ENCODE assay signal across 8 cellular contexts in genomic region chr6:83192871-83193746, GRCh38. TPM values are rescaled to one million over a fixed set of nuclear protein-coding genes. Genes with fewer than 3 reads are reported as not detected.
DNase-seq lines count a peak whose midpoint lies in the region; ATAC-seq and TF ChIP-seq lines count a peak whose summit lies in the region.

A gene with protein sequence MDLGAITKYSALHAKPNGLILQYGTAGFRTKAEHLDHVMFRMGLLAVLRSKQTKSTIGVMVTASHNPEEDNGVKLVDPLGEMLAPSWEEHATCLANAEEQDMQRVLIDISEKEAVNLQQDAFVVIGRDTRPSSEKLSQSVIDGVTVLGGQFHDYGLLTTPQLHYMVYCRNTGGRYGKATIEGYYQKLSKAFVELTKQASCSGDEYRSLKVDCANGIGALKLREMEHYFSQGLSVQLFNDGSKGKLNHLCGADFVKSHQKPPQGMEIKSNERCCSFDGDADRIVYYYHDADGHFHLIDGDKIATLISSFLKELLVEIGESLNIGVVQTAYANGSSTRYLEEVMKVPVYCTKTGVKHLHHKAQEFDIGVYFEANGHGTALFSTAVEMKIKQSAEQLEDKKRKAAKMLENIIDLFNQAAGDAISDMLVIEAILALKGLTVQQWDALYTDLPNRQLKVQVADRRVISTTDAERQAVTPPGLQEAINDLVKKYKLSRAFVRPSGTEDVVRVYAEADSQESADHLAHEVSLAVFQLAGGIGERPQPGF (minus strand): TSS chr6:83193265. CDS start chr6:83191012, 2,253 bp downstream.
Gene RWDD2A, plus strand, starts transcription at chr6:83193357. Its CDS starts 1,095 bp downstream, at chr6:83194452.

- H4K20me1 ChIP-seq in DOHH2 (ENCODE audit: control insufficient read depth, insufficient read depth, low read depth, low read length) (no peaks in the 10 kb centered on the region), fibroblast of lung (ENCODE audit: control insufficient read depth, extremely low read depth, insufficient read depth, low read length) (no peaks in the 10 kb centered on the region)

- H3K4me3 ChIP-seq in DOHH2 (ENCODE audit: low read length) (peak within 1 kb of the TSS; percentile 85), fibroblast of lung (replicated peaks in 1 of 4; ENCODE audit: control extremely low read depth in 1 of 4, insufficient read depth in 1 of 4, low read depth in 3 of 4, low read length in 4 of 4) (peak within 1 kb of the TSS; percentile 80 to 97 (median 92))

- H3K9me2 ChIP-seq in DOHH2 (replicated peaks; ENCODE audit: control insufficient read depth, low read length), result no peaks in the 10 kb centered on the region

- peaks cover 5% of the 10 kb centered on the region for H3K4me1 Mint-ChIP-seq in activated T-helper 17 cell treated with anti-CD3 and anti-CD28 coated beads, Interleukin-2, amount 50 U/mL, for 72 hours
- H3K4me1 Mint-ChIP-seq in naive thymus-derived CD8-positive, alpha-beta T cell, result peaks cover 12 to 51% (median 50%) of the 10 kb centered on the region in 4 donors
- H3K4me1 Mint-ChIP-seq in stimulated activated naive B cell treated with anti-CD40 and anti-IgM and Interleukin-4, amounts not matched to agents 10 μg/mL and 1 μg/mL and 100 μg/mL, for 72 hours, result peaks cover 13 to 26% of the 10 kb centered on the region in 2 donors

- H3K27me3 ChIP-seq in DOHH2 (ENCODE audit: control insufficient read depth, low read length) (no peaks in the 10 kb centered on the region), fibroblast of lung (ENCODE audit: control insufficient read depth, insufficient read depth, low read length) (no peaks in the 10 kb centered on the region)

- TF ChIP-seq CTCF in DOHH2 (IDR thresholded peaks at IDR 0.05; ENCODE audit: low read depth, low read length, poor library complexity, severe bottlenecking), result no peak
- TF ChIP-seq CTCF in fibroblast of lung (conservative IDR thresholded peaks at IDR 0.05 in 1 of 2, IDR thresholded peaks at IDR 0.05 in 1 of 2; ENCODE audit: low read depth in 1 of 2, low read length in 2 of 2), result no peak

- peak within 1 kb of the TSS; percentile 86 for H2AFZ ChIP-seq in fibroblast of lung (ENCODE audit: low read length)

- DNase-seq in KG1 (lab: John Stamatoyannopoulos, UW), result peak; percentile 63
- peak; percentile 85 for DNase-seq in RPMI7951 (ENCODE audit: low read depth)
- peak; percentile 80 to 87 for DNase-seq in fibroblast of lung (ENCODE audit: low read depth in 2 of 2)
- DNase-seq in naive thymus-derived CD8-positive, alpha-beta T cell, result peak; percentile 86 to 93 (median 89)
- DNase-seq in stimulated activated naive B cell treated with anti-CD40 and anti-IgM and Interleukin-4, amounts not matched to agents 10 μg/mL and 1 μg/mL and 100 μg/mL, for 72 hours, result peak; percentile 84

- H3K4me3 Mint-ChIP-seq in activated T-helper 17 cell treated with anti-CD3 and anti-CD28 coated beads, Interleukin-2, amount 50 U/mL, for 72 hours, result peak within 1 kb of the TSS; percentile 98
- peak within 1 kb of the TSS; percentile 90 to 99 (median 98) for H3K4me3 Mint-ChIP-seq in naive thymus-derived CD8-positive, alpha-beta T cell
- peak within 1 kb of the TSS; percentile 92 to 96 for H3K4me3 Mint-ChIP-seq in stimulated activated naive B cell treated with anti-CD40 and anti-IgM and Interleukin-4, amounts not matched to agents 10 μg/mL and 1 μg/mL and 100 μg/mL, for 72 hours

- H3K36me3 ChIP-seq in DOHH2 (ENCODE audit: control insufficient read depth, low read length), result peaks cover 18% of the 10 kb centered on the region
- peaks cover 2% of the 10 kb centered on the region for H3K36me3 ChIP-seq in fibroblast of lung (ENCODE audit: control insufficient read depth, insufficient read depth, low read length)

- H3K27ac ChIP-seq in DOHH2 (ENCODE audit: low read depth, low read length), result no peak within 1 kb of the TSS
- peak within 1 kb of the TSS; percentile 85 for H3K27ac ChIP-seq in fibroblast of lung (ENCODE audit: insufficient read depth, low read length)

- H3K4me2 ChIP-seq in DOHH2 (ENCODE audit: low read length) (peak within 1 kb of the TSS; percentile 75), fibroblast of lung (ENCODE audit: extremely low read depth, insufficient read depth, low read length) (peak within 1 kb of the TSS; percentile 86)

- no peaks in the 10 kb centered on the region for H3K27me3 Mint-ChIP-seq in activated T-helper 17 cell treated with anti-CD3 and anti-CD28 coated beads, Interleukin-2, amount 50 U/mL, for 72 hours
- no peaks in the 10 kb centered on the region for H3K27me3 Mint-ChIP-seq in naive thymus-derived CD8-positive, alpha-beta T cell
- no peaks in the 10 kb centered on the region for H3K27me3 Mint-ChIP-seq in stimulated activated naive B cell treated with anti-CD40 and anti-IgM and Interleukin-4, amounts not matched to agents 10 μg/mL and 1 μg/mL and 100 μg/mL, for 72 hours

- H3K9ac ChIP-seq in fibroblast of lung (ENCODE audit: insufficient read depth, low read length), result peak within 1 kb of the TSS; percentile 92

- POLR2A ChIA-PET in naive thymus-derived CD8-positive, alpha-beta T cell (lab: Charles Lee), result interaction anchor here (0.6 to 1.5 kb wide), 4 partner anchors 10 to 966 kb away, joined by 3 to 6 read pairs (median 4); partner anchors contain the start of genes DOP1A and UBE3D

- peak; percentile 96 for ATAC-seq in GM21786 (IDR thresholded peaks at IDR 0.05; ENCODE audit: unreplicated experiment)
- peak; percentile 98 for ATAC-seq in activated T-helper 17 cell treated with anti-CD3 and anti-CD28 coated beads, Interleukin-2, amount 50 U/mL, for 72 hours (replicated peaks)
- ATAC-seq in naive thymus-derived CD8-positive, alpha-beta T cell, result peak; percentile 97 to 98
- ATAC-seq in stimulated activated naive B cell treated with anti-CD40 and anti-IgM and Interleukin-4, amounts not matched to agents 10 μg/mL and 1 μg/mL and 100 μg/mL, for 72 hours (replicated peaks), result peak; percentile 97 to 98

- H3K27ac Mint-ChIP-seq in activated T-helper 17 cell treated with anti-CD3 and anti-CD28 coated beads, Interleukin-2, amount 50 U/mL, for 72 hours, result peak within 1 kb of the TSS; percentile 96
- H3K27ac Mint-ChIP-seq in naive thymus-derived CD8-positive, alpha-beta T cell, result peak within 1 kb of the TSS; percentile 91 to 98 (median 97)
- H3K27ac Mint-ChIP-seq in stimulated activated naive B cell treated with anti-CD40 and anti-IgM and Interleukin-4, amounts not matched to agents 10 μg/mL and 1 μg/mL and 100 μg/mL, for 72 hours, result peak within 1 kb of the TSS; percentile 96

- H3K36me3 Mint-ChIP-seq in activated T-helper 17 cell treated with anti-CD3 and anti-CD28 coated beads, Interleukin-2, amount 50 U/mL, for 72 hours (ENCODE audit: low read depth), result peaks cover 43% of the 10 kb centered on the region
- peaks cover 0 to 10% (median 4%) of the 10 kb centered on the region in 3 donors for H3K36me3 Mint-ChIP-seq in naive thymus-derived CD8-positive, alpha-beta T cell
- H3K36me3 Mint-ChIP-seq in stimulated activated naive B cell treated with anti-CD40 and anti-IgM and Interleukin-4, amounts not matched to agents 10 μg/mL and 1 μg/mL and 100 μg/mL, for 72 hours, result peaks cover 2 to 11% of the 10 kb centered on the region in 2 donors

- H3K9me3 ChIP-seq in DOHH2 (ENCODE audit: control insufficient read depth, insufficient read depth, low read length) (no peaks in the 10 kb centered on the region), fibroblast of lung (ENCODE audit: control insufficient read depth, insufficient read depth, low read depth, low read length) (no peaks in the 10 kb centered on the region)

- H3K79me2 ChIP-seq in DOHH2 (ENCODE audit: control insufficient read depth, low read length) (peaks cover 23% of the 10 kb centered on the region), fibroblast of lung (ENCODE audit: control insufficient read depth, insufficient read depth, low read length) (peaks cover 43% of the 10 kb centered on the region)

- H3F3A ChIP-seq in DOHH2 (ENCODE audit: control insufficient read depth, insufficient read depth), result no peaks in the 10 kb centered on the region

- H3K4me1 ChIP-seq in DOHH2 (ENCODE audit: control insufficient read depth, low read length) (peaks cover 17% of the 10 kb centered on the region), fibroblast of lung (ENCODE audit: control insufficient read depth, extremely low read depth, insufficient read depth, low read length) (no peaks in the 10 kb centered on the region)

- H3K9me3 Mint-ChIP-seq in activated T-helper 17 cell treated with anti-CD3 and anti-CD28 coated beads, Interleukin-2, amount 50 U/mL, for 72 hours, result no peaks in the 10 kb centered on the region
- no peaks in the 10 kb centered on the region for H3K9me3 Mint-ChIP-seq in naive thymus-derived CD8-positive, alpha-beta T cell
- H3K9me3 Mint-ChIP-seq in stimulated activated naive B cell treated with anti-CD40 and anti-IgM and Interleukin-4, amounts not matched to agents 10 μg/mL and 1 μg/mL and 100 μg/mL, for 72 hours, result no peaks in the 10 kb centered on the region

RNA-seq across cellular contexts. Expression of the first gene that starts in this region (rescaled TPM):
- 66.7 and 85.9 TPM in 2 replicates for total RNA-seq in RPMI7951 (2014; rRNA removed; shearing (Covaris generic))
- total RNA-seq in activated T-helper 17 cell treated with anti-CD3 and anti-CD28 coated beads, Interleukin-2, amount 50 U/mL, for 72 hours, result 10 to 100 TPM; 21.3 to 35.8 TPM
- total RNA-seq in fibroblast of lung, result 69.2 and 71.9 TPM in 2 replicates
- polyA plus RNA-seq in fibroblast of lung, result 74.0 and 107 TPM in 2 replicates
- 66.3 and 83.0 TPM in 2 replicates for polyA plus RNA-seq in fibroblast of lung (2012)
- 33.9 and 54.3 TPM in 2 replicates for polyA minus RNA-seq in fibroblast of lung (ENCODE audit: low replicate concordance)
- total RNA-seq in naive thymus-derived CD8-positive, alpha-beta T cell, result 10 to 100 TPM; 30.7 to 31.7 TPM
- polyA plus RNA-seq in naive thymus-derived CD8-positive, alpha-beta T cell, result 1 to 10 TPM; 5.4 to 8.4 (median 6.7) TPM

RNA-seq across cellular contexts. Expression of gene RWDD2A, which starts in this region (rescaled TPM):
- total RNA-seq in RPMI7951 (2014; rRNA removed; shearing (Covaris generic)), result 2.9 and 3.0 TPM in 2 replicates
- 1 to 10 TPM; 1.4 to 1.7 TPM for total RNA-seq in activated T-helper 17 cell treated with anti-CD3 and anti-CD28 coated beads, Interleukin-2, amount 50 U/mL, for 72 hours
- 3.6 and 4.6 TPM in 2 replicates for total RNA-seq in fibroblast of lung
- 4.0 and 6.9 TPM in 2 replicates for polyA plus RNA-seq in fibroblast of lung
- polyA plus RNA-seq in fibroblast of lung (2012), result 2.5 and 4.0 TPM in 2 replicates
- polyA minus RNA-seq in fibroblast of lung (ENCODE audit: low replicate concordance), result 0.43 TPM in 1 of 2 replicates, not detected in the other
- total RNA-seq in naive thymus-derived CD8-positive, alpha-beta T cell, result 1 to 10 TPM; 5.1 to 6.1 TPM
- 1 to 10 TPM; 2.0 to 3.5 (median 2.5) TPM for polyA plus RNA-seq in naive thymus-derived CD8-positive, alpha-beta T cell

Comparison
In these comparisons a context has a peak if more than half of its experiments do, and no peak if none do; other contexts are left out.
1. RNA of the first gene that starts in this region (polyA plus RNA-seq): 66.3 to 107 TPM in fibroblast of lung; 5.4 to 8.4 TPM in naive thymus-derived CD8-positive, alpha-beta T cell; every median in the first group is over 4 times any median in the second.
2. Peak in every context shown above with its lines, with median percentiles within 50 percentile points of each other: ATAC-seq, DNase-seq, H3K27ac Mint-ChIP-seq and H3K4me3 Mint-ChIP-seq.